Comparison of ENCODE assay signal across 18 cellular contexts in the genomic region with DNA sequence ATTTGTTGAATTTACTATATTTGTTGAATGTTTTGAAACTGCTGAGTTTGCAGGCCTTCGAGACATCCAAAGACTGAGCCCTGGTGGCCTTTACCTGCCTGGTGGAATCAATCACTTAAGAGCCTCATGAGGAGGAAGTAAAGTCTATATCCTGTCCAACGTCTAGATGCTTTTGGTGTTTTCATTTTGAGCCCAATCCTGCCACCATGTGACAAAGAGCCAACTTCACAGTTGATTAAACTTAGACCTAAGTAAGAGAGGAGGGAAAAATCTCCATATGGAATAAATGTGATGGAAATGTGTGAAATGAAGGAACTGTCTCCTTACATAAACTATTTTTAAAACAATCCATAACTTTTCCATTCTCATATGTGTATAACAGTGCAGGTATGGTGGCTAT.
DNase-seq lines count a peak whose midpoint lies in the region; ATAC-seq and TF ChIP-seq lines count a peak whose summit lies in the region.
"Had no signal": no experiment of that assay in that cellular context is flagged by ENCODE, and none has a peak within 500 bp of the region (broad histone marks: within the 10 kb centered on the region; RNA-seq: fewer than 3 reads in every experiment).

No MANE protein-coding gene starts in this region.

- H3K79me2 ChIP-seq in OCI-LY3 (ENCODE audit: low read length) (no peaks in the 10 kb centered on the region), neural progenitor cell (ENCODE audit: low read depth) (no peaks in the 10 kb centered on the region)

- no peak overlapping the region for H3K27ac ChIP-seq in OCI-LY3 (ENCODE audit: low read length)
- H3K27ac ChIP-seq in neural progenitor cell = no peak overlapping the region
- H3K27ac ChIP-seq in psoas muscle = no peak overlapping the region
- H3K27ac ChIP-seq: epithelial cell of prostate, KMS-11, vagina had no signal

- no peak for ATAC-seq in HG02678 (IDR thresholded peaks at IDR 0.05; ENCODE audit: unreplicated experiment)
- ATAC-seq in psoas muscle = no peak

- H3K4me2 ChIP-seq in OCI-LY3 (ENCODE audit: low read length) (no peak overlapping the region), neural progenitor cell (no peak overlapping the region)
- H3K4me2 ChIP-seq: KMS-11 had no signal

- H3K4me1 ChIP-seq in OCI-LY3 (ENCODE audit: low read length) (no peaks in the 10 kb centered on the region), neural progenitor cell (peaks cover 5% of the 10 kb centered on the region), psoas muscle (no peaks in the 10 kb centered on the region)
- H3K4me1 ChIP-seq: vagina had no signal

- H4K20me1 ChIP-seq in OCI-LY3 (ENCODE audit: insufficient read depth, low read length) (no peaks in the 10 kb centered on the region), neural progenitor cell (ENCODE audit: low read depth) (no peaks in the 10 kb centered on the region)

- H3K4me1 Mint-ChIP-seq in chondrocyte (ENCODE audit: low read depth) = peaks cover 35% of the 10 kb centered on the region
- no peaks in the 10 kb centered on the region for H3K4me1 Mint-ChIP-seq in neural progenitor cell
- H3K4me1 Mint-ChIP-seq in activated T-helper 1 cell treated with anti-CD3 and anti-CD28 coated beads, Interleukin-12 subunit alpha, Interleukin-12 subunit beta, Interleukin-2, Interleukin-4 antibody, amounts not matched to agents 30 ng/mL and 10 ng/mL and 1 ng/mL, durations not matched to agents 14 hours and 24 hours and 36 hours (ENCODE audit: low read depth) = no peaks in the 10 kb centered on the region
- H3K4me1 Mint-ChIP-seq: activated naive CD4-positive, alpha-beta T cell treated with anti-CD3 and anti-CD28 coated beads, Interleukin-2, amount 50 U/mL, for 24 hours; CD4-positive, CD25-positive, alpha-beta regulatory T cell; neural crest cell; stimulated activated naive B cell treated with anti-CD40 and anti-IgM and Interleukin-4, amounts not matched to agents 10 μg/mL and 1 μg/mL and 100 μg/mL, for 72 hours had no signal

- TF ChIP-seq CTCF in OCI-LY3 (IDR thresholded peaks at IDR 0.05; ENCODE audit: low read depth, low read length) (no peak; the same call in 1 of the 2 replicates), chondrocyte (IDR thresholded peaks at IDR 0.05) (peak; percentile 62), neural progenitor cell (IDR thresholded peaks at IDR 0.05) (no peak), psoas muscle (IDR thresholded peaks at IDR 0.05) (no peak)

- no peak overlapping the region for H3K4me3 Mint-ChIP-seq in chondrocyte (ENCODE audit: unreplicated experiment)
- H3K4me3 Mint-ChIP-seq in neural progenitor cell = no peak overlapping the region
- no peak overlapping the region for H3K4me3 Mint-ChIP-seq in activated T-helper 1 cell treated with anti-CD3 and anti-CD28 coated beads, Interleukin-12 subunit alpha, Interleukin-12 subunit beta, Interleukin-2, Interleukin-4 antibody, amounts not matched to agents 30 ng/mL and 10 ng/mL and 1 ng/mL, durations not matched to agents 14 hours and 24 hours and 36 hours
- H3K4me3 Mint-ChIP-seq: activated naive CD4-positive, alpha-beta T cell treated with anti-CD3 and anti-CD28 coated beads, Interleukin-2, amount 50 U/mL, for 24 hours; CD4-positive, CD25-positive, alpha-beta regulatory T cell; neural crest cell; stimulated activated naive B cell treated with anti-CD40 and anti-IgM and Interleukin-4, amounts not matched to agents 10 μg/mL and 1 μg/mL and 100 μg/mL, for 72 hours had no signal

- H3K9ac ChIP-seq in OCI-LY3 (ENCODE audit: low read length) (no peak overlapping the region), neural progenitor cell (no peak overlapping the region)
- H3K9ac ChIP-seq: KMS-11 had no signal

- no peaks in the 10 kb centered on the region for H3F3A ChIP-seq in neural progenitor cell (ENCODE audit: low read depth)

- H2AFZ ChIP-seq in OCI-LY3 (ENCODE audit: low read depth, low read length) (peak overlapping the region; percentile 46; the same call in 1 of the 2 replicates), neural progenitor cell (replicated peaks) (peak overlapping the region; percentile 73)

- H3K36me3 Mint-ChIP-seq in chondrocyte (ENCODE audit: low read depth) (peaks cover 3% of the 10 kb centered on the region), neural progenitor cell (no peaks in the 10 kb centered on the region)
- H3K36me3 Mint-ChIP-seq in activated T-helper 1 cell treated with anti-CD3 and anti-CD28 coated beads, Interleukin-12 subunit alpha, Interleukin-12 subunit beta, Interleukin-2, Interleukin-4 antibody, amounts not matched to agents 30 ng/mL and 10 ng/mL and 1 ng/mL, durations not matched to agents 14 hours and 24 hours and 36 hours (ENCODE audit: low read depth) = no peaks in the 10 kb centered on the region
- H3K36me3 Mint-ChIP-seq: activated naive CD4-positive, alpha-beta T cell treated with anti-CD3 and anti-CD28 coated beads, Interleukin-2, amount 50 U/mL, for 24 hours; CD4-positive, CD25-positive, alpha-beta regulatory T cell; stimulated activated naive B cell treated with anti-CD40 and anti-IgM and Interleukin-4, amounts not matched to agents 10 μg/mL and 1 μg/mL and 100 μg/mL, for 72 hours had no signal

- H3K27me3 ChIP-seq in OCI-LY3 (ENCODE audit: low read depth, low read length) = no peaks in the 10 kb centered on the region
- H3K27me3 ChIP-seq in neural progenitor cell = no peaks in the 10 kb centered on the region
- H3K27me3 ChIP-seq in psoas muscle (ENCODE audit: insufficient read depth in 3 of 3, low read length in 2 of 3) = no peaks in the 10 kb centered on the region
- H3K27me3 ChIP-seq: vagina had no signal

- WGBS in psoas muscle, 3 donors = 56 to 66% (median 56%) methylated on average over 2 of the region's 2 CpGs

- DNase-seq in ELR (ENCODE audit: low read depth) = peak; percentile 49
- no peak for DNase-seq in chondrocyte (ENCODE audit: low spot score)
- no peak for DNase-seq in neural progenitor cell (ENCODE audit: low spot score)
- no peak for DNase-seq in NCI-H748 (lab: John Stamatoyannopoulos, UW; ENCODE audit: unreplicated experiment)
- no peak for DNase-seq in activated T-helper 1 cell treated with anti-CD3 and anti-CD28 coated beads, Interleukin-12 subunit alpha, Interleukin-12 subunit beta, Interleukin-2, Interleukin-4 antibody, amounts not matched to agents 30 ng/mL and 10 ng/mL and 1 ng/mL, durations not matched to agents 14 hours and 24 hours and 36 hours (ENCODE audit: low spot score)
- no peak for DNase-seq in psoas muscle
- DNase-seq: activated CD4-positive, CD25-positive, alpha-beta regulatory T cell; CD4-positive, CD25-positive, alpha-beta regulatory T cell; cerebellar nuclear complex; NCI-H187; stimulated activated naive B cell treated with anti-CD40 and anti-IgM and Interleukin-4, amounts not matched to agents 10 μg/mL and 1 μg/mL and 100 μg/mL, for 72 hours had no signal

- H3K9me3 ChIP-seq in OCI-LY3 (ENCODE audit: insufficient read depth, low read length) (no peaks in the 10 kb centered on the region), neural progenitor cell (ENCODE audit: low read depth) (no peaks in the 10 kb centered on the region), psoas muscle (no peaks in the 10 kb centered on the region)
- H3K9me3 ChIP-seq: vagina had no signal

- intact Hi-C loops in activated T-helper 1 cell treated with anti-CD3 and anti-CD28 coated beads, Interleukin-12 subunit alpha, Interleukin-12 subunit beta, Interleukin-2, Interleukin-4 antibody, amounts not matched to agents 30 ng/mL and 10 ng/mL and 1 ng/mL, durations not matched to agents 14 hours and 24 hours and 36 hours (cut with micrococcal nuclease) = no loop called here
- intact Hi-C loops in psoas muscle (cut with DNase I) = no loop called here

- H3K9me3 Mint-ChIP-seq in chondrocyte (ENCODE audit: low read depth) (peaks cover 3% of the 10 kb centered on the region), neural progenitor cell (no peaks in the 10 kb centered on the region)
- H3K9me3 Mint-ChIP-seq in activated T-helper 1 cell treated with anti-CD3 and anti-CD28 coated beads, Interleukin-12 subunit alpha, Interleukin-12 subunit beta, Interleukin-2, Interleukin-4 antibody, amounts not matched to agents 30 ng/mL and 10 ng/mL and 1 ng/mL, durations not matched to agents 14 hours and 24 hours and 36 hours = no peaks in the 10 kb centered on the region
- H3K9me3 Mint-ChIP-seq: neural crest cell had no signal

- H3K27ac Mint-ChIP-seq in chondrocyte (ENCODE audit: unreplicated experiment) (no peak overlapping the region), neural progenitor cell (no peak overlapping the region)
- no peak overlapping the region for H3K27ac Mint-ChIP-seq in activated T-helper 1 cell treated with anti-CD3 and anti-CD28 coated beads, Interleukin-12 subunit alpha, Interleukin-12 subunit beta, Interleukin-2, Interleukin-4 antibody, amounts not matched to agents 30 ng/mL and 10 ng/mL and 1 ng/mL, durations not matched to agents 14 hours and 24 hours and 36 hours
- H3K27ac Mint-ChIP-seq: activated naive CD4-positive, alpha-beta T cell treated with anti-CD3 and anti-CD28 coated beads, Interleukin-2, amount 50 U/mL, for 24 hours; stimulated activated naive B cell treated with anti-CD40 and anti-IgM and Interleukin-4, amounts not matched to agents 10 μg/mL and 1 μg/mL and 100 μg/mL, for 72 hours had no signal

- H3K4me3 ChIP-seq in OCI-LY3 (ENCODE audit: low read length) (no peak overlapping the region), neural progenitor cell (no peak overlapping the region), psoas muscle (no peak overlapping the region)
- H3K4me3 ChIP-seq: vagina had no signal

- H3K36me3 ChIP-seq in OCI-LY3 (replicated peaks; ENCODE audit: low read depth, low read length) = no peaks in the 10 kb centered on the region
- H3K36me3 ChIP-seq in neural progenitor cell = no peaks in the 10 kb centered on the region
- no peaks in the 10 kb centered on the region for H3K36me3 ChIP-seq in psoas muscle (ENCODE audit: insufficient read depth in 1 of 2, low read depth in 1 of 2)
- H3K36me3 ChIP-seq: vagina had no signal

- H3K27me3 Mint-ChIP-seq in chondrocyte (ENCODE audit: low read depth) (no peaks in the 10 kb centered on the region), neural progenitor cell (ENCODE audit: insufficient read depth, low read depth) (no peaks in the 10 kb centered on the region)
- no peaks in the 10 kb centered on the region for H3K27me3 Mint-ChIP-seq in activated T-helper 1 cell treated with anti-CD3 and anti-CD28 coated beads, Interleukin-12 subunit alpha, Interleukin-12 subunit beta, Interleukin-2, Interleukin-4 antibody, amounts not matched to agents 30 ng/mL and 10 ng/mL and 1 ng/mL, durations not matched to agents 14 hours and 24 hours and 36 hours (ENCODE audit: insufficient read depth)
- H3K27me3 Mint-ChIP-seq: activated naive CD4-positive, alpha-beta T cell treated with anti-CD3 and anti-CD28 coated beads, Interleukin-2, amount 50 U/mL, for 24 hours; CD4-positive, CD25-positive, alpha-beta regulatory T cell; stimulated activated naive B cell treated with anti-CD40 and anti-IgM and Interleukin-4, amounts not matched to agents 10 μg/mL and 1 μg/mL and 100 μg/mL, for 72 hours had no signal
